8 cellular contexts compared by ENCODE assay signal in the genomic region with DNA sequence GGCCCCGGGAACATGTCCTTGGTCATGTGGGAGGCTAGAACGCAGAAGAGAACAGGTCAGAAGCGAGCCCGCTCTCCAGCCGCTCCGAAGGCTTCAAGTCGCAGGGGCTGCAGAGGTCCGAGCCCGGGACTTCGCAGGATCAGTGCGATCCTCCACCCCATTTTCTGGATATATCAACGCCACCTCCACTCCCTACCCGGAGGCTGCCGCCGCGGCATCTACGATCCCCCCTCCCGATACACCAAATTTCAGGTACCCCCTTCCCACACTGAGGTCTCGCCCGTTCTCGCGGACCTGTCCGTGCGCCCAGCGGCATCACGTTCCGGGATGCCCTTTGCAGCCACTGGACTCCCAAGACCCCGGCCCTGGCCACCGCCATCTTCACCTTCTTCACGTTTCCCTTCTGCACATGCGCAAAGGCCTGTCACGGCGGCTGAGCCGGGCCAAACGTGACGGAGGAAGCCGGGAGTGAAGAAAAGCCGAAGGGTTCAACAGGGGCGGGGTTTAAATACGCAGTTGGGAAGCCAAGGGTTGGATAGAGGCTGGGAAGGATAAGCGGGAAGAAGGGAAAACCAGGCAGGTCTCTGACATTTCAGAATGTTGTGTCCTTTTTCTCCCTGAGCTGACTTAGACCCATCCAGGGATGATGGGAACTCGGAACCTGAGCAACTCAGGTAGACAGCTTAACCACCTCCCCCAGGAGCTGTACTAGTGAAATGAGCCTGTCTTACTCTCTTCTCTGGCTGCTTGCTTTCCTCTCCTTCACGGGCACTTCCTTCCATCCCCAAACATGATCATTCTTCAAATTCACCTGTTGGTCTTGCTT. TPM values are rescaled to one million over a fixed set of nuclear protein-coding genes. Genes with fewer than 3 reads are reported as not detected.
A peak's percentile ranks its signal among the peaks of the same experiment; 100 is the strongest.
DNase-seq lines count a peak whose midpoint lies in the region; ATAC-seq, FAIRE-seq and TF ChIP-seq lines count a peak whose summit lies in the region.

NDUFB8 (minus strand) TSS at position 399 of the 826 bp plus-strand sequence; CDS start at position 379, 20 bp downstream.

- peaks cover 6% of the 10 kb centered on the region for H3K79me2 ChIP-seq in parathyroid adenoma

- H3K9me3 ChIP-seq in parathyroid adenoma (ENCODE audit: control insufficient read depth, low read length) (no peaks in the 10 kb centered on the region), thyroid gland (no peaks in the 10 kb centered on the region)

- H3K4me1 ChIP-seq in parathyroid adenoma, result peaks cover under 1% of the 10 kb centered on the region
- H3K4me1 ChIP-seq in thyroid gland, result peaks cover 18 to 23% of the 10 kb centered on the region in 2 donors

- peak within 1 kb of the TSS; percentile 89 for H3K4me2 ChIP-seq in parathyroid adenoma (ENCODE audit: low read length)

- peak within 1 kb of the TSS; percentile 82 for H2AFZ ChIP-seq in parathyroid adenoma

- no peaks in the 10 kb centered on the region for H3K27me3 ChIP-seq in parathyroid adenoma (ENCODE audit: control insufficient read depth, insufficient read depth, low read length)
- no peaks in the 10 kb centered on the region for H3K27me3 ChIP-seq in thyroid gland

- H3K27ac ChIP-seq in parathyroid adenoma, result peak within 1 kb of the TSS; percentile 64
- H3K27ac ChIP-seq in thyroid gland, result peak within 1 kb of the TSS in 2 of 3 donors; percentile 37 to 82

- H3K36me3 ChIP-seq in parathyroid adenoma (ENCODE audit: control insufficient read depth, insufficient read depth, low read length) (no peaks in the 10 kb centered on the region), thyroid gland (peaks cover 16 to 22% of the 10 kb centered on the region in 2 donors)

- intact Hi-C loops in Right ventricle myocardium inferior (cut with DNase I) (no loop called here), thyroid gland (cut with DNase I) (no loop called here)

- ATAC-seq in Right ventricle myocardium inferior, result peak; percentile 91

- H3K4me3 ChIP-seq in parathyroid adenoma (ENCODE audit: low read depth, low read length) (peak within 1 kb of the TSS; percentile 76), thyroid gland (replicated peaks in 1 of 3) (peak within 1 kb of the TSS; percentile 61 to 81 (median 75))

- no peak for TF ChIP-seq CTCF in parathyroid adenoma (IDR thresholded peaks at IDR 0.05)
- TF ChIP-seq CTCF in thyroid gland (IDR thresholded peaks at IDR 0.05), result peak in 1 of 6 experiments; percentile 31

- FAIRE-seq in H54 (lab: Jason Lieb, UNC), result peak; percentile 38

- DNase-seq in DMS 273 treated with DMSO at 0.1 percent for 48 hours (lab: John Stamatoyannopoulos, UW), result peak; percentile 15
- peak; percentile 85 for DNase-seq in H54 (ENCODE audit: insufficient read length, low spot score)
- peak; percentile 81 for DNase-seq in NCI-H1436 (lab: John Stamatoyannopoulos, UW)
- DNase-seq in T follicular helper cell (ENCODE audit: low read depth), result peak; percentile 80
- peak; percentile 63 for DNase-seq in activated naive CD8-positive, alpha-beta T cell treated with anti-CD3 and anti-CD28 coated beads, Interleukin-2, amount 50 U/mL, for 16 hours (ENCODE audit: low read depth, low spot score)
- peak; percentile 95 for DNase-seq in Right ventricle myocardium inferior (ENCODE audit: missing footprints)
- peak; percentile 87 to 90 for DNase-seq in thyroid gland

- 1% methylated on average over 36 to 43 of the region's 43 CpGs for WGBS in thyroid gland, 2 donors

- TF ChIP-seq POLR2A in H54 (IDR thresholded peaks at IDR 0.05; ENCODE audit: low read depth, low read length) (peak; percentile 75), thyroid gland (IDR thresholded peaks at IDR 0.05) (peak in 1 of 2 donors; percentile 64)

- peak within 1 kb of the TSS; percentile 81 for H3K9ac ChIP-seq in parathyroid adenoma

RNA-seq across cellular contexts. Expression of gene NDUFB8, which starts in this region (rescaled TPM):
- total RNA-seq in Right ventricle myocardium inferior (444 TPM), thyroid gland (100 to 1,000 TPM; 164 to 339 (median 209) TPM)

Comparison
In these comparisons a context has a peak if more than half of its experiments do, and no peak if none do; other contexts are left out.
1. Peak in every context shown above with its lines: DNase-seq, ATAC-seq, H3K4me3 ChIP-seq and H3K27ac ChIP-seq.
2. DNase-seq: peak in every context shown above with its lines; median percentile 95 in Right ventricle myocardium inferior; 88 in thyroid gland; 85 in H54; 81 in NCI-H1436; 80 in T follicular helper cell; 63 in activated naive CD8-positive, alpha-beta T cell treated with anti-CD3 and anti-CD28 coated beads, Interleukin-2, amount 50 U/mL, for 16 hours; 15 in DMS 273 treated with DMSO at 0.1 percent for 48 hours.